ENCODE assay signal across 1 cellular context in genomic region chr16:14394834-14395233, GRCh38.
TF ChIP-seq lines count a peak whose summit lies in the region.

No MANE protein-coding gene starts in this region.

TF ChIP-seq in HepG2, 621 proteins besides CTCF, POLR2A, EP300 and RAD21 (continued from another document and continues in another):
- TF ChIP-seq, protein P1, sequence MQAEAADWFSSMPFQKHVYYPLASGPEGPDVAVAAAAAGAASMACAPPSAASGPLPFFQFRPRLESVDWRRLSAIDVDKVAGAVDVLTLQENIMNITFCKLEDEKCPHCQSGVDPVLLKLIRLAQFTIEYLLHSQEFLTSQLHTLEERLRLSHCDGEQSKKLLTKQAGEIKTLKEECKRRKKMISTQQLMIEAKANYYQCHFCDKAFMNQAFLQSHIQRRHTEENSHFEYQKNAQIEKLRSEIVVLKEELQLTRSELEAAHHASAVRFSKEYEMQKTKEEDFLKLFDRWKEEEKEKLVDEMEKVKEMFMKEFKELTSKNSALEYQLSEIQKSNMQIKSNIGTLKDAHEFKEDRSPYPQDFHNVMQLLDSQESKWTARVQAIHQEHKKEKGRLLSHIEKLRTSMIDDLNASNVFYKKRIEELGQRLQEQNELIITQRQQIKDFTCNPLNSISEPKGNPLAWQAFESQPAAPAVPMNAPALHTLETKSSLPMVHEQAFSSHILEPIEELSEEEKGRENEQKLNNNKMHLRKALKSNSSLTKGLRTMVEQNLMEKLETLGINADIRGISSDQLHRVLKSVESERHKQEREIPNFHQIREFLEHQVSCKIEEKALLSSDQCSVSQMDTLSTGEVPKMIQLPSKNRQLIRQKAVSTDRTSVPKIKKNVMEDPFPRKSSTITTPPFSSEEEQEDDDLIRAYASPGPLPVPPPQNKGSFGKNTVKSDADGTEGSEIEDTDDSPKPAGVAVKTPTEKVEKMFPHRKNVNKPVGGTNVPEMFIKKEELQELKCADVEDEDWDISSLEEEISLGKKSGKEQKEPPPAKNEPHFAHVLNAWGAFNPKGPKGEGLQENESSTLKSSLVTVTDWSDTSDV (CRISPR knock-in tag; IDR thresholded peaks at IDR 0.05), result no peak
- TF ChIP-seq TERF1 (CRISPR knock-in tag; IDR thresholded peaks at IDR 0.05), result no peak
- TF ChIP-seq, protein P2, sequence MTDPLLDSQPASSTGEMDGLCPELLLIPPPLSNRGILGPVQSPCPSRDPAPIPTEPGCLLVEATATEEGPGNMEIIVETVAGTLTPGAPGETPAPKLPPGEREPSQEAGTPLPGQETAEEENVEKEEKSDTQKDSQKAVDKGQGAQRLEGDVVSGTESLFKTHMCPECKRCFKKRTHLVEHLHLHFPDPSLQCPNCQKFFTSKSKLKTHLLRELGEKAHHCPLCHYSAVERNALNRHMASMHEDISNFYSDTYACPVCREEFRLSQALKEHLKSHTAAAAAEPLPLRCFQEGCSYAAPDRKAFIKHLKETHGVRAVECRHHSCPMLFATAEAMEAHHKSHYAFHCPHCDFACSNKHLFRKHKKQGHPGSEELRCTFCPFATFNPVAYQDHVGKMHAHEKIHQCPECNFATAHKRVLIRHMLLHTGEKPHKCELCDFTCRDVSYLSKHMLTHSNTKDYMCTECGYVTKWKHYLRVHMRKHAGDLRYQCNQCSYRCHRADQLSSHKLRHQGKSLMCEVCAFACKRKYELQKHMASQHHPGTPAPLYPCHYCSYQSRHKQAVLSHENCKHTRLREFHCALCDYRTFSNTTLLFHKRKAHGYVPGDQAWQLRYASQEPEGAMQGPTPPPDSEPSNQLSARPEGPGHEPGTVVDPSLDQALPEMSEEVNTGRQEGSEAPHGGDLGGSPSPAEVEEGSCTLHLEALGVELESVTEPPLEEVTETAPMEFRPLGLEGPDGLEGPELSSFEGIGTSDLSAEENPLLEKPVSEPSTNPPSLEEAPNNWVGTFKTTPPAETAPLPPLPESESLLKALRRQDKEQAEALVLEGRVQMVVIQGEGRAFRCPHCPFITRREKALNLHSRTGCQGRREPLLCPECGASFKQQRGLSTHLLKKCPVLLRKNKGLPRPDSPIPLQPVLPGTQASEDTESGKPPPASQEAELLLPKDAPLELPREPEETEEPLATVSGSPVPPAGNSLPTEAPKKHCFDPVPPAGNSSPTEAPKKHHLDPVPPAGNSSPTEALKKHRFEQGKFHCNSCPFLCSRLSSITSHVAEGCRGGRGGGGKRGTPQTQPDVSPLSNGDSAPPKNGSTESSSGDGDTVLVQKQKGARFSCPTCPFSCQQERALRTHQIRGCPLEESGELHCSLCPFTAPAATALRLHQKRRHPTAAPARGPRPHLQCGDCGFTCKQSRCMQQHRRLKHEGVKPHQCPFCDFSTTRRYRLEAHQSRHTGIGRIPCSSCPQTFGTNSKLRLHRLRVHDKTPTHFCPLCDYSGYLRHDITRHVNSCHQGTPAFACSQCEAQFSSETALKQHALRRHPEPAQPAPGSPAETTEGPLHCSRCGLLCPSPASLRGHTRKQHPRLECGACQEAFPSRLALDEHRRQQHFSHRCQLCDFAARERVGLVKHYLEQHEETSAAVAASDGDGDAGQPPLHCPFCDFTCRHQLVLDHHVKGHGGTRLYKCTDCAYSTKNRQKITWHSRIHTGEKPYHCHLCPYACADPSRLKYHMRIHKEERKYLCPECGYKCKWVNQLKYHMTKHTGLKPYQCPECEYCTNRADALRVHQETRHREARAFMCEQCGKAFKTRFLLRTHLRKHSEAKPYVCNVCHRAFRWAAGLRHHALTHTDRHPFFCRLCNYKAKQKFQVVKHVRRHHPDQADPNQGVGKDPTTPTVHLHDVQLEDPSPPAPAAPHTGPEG (CRISPR knock-in tag; IDR thresholded peaks at IDR 0.05), result no peak
- no peak for TF ChIP-seq ZNF839 (CRISPR knock-in tag; IDR thresholded peaks at IDR 0.05; ENCODE audit: borderline replicate concordance)
- TF ChIP-seq TAF1 (CRISPR knock-in tag; IDR thresholded peaks at IDR 0.05), result no peak
- no peak for TF ChIP-seq ZNF160 (CRISPR knock-in tag; IDR thresholded peaks at IDR 0.05)
- TF ChIP-seq EHMT2 (IDR thresholded peaks at IDR 0.05; ENCODE audit: borderline replicate concordance, low read depth, low read length), result no peak
- TF ChIP-seq ZNF597 (CRISPR knock-in tag; IDR thresholded peaks at IDR 0.05), result no peak
- TF ChIP-seq ARHGAP35 (CRISPR knock-in tag; IDR thresholded peaks at IDR 0.05; ENCODE audit: borderline replicate concordance), result no peak
- TF ChIP-seq ZNF30 (CRISPR knock-in tag; IDR thresholded peaks at IDR 0.05), result no peak
- TF ChIP-seq ATF7-NPFF (CRISPR knock-in tag; IDR thresholded peaks at IDR 0.05; ENCODE audit: low read depth), result no peak
- peak; percentile 97 for TF ChIP-seq ZNF768 (CRISPR knock-in tag; IDR thresholded peaks at IDR 0.05)
- no peak for TF ChIP-seq ZNF143 (CRISPR knock-in tag; IDR thresholded peaks at IDR 0.05)
- TF ChIP-seq ZNF75D (CRISPR knock-in tag; IDR thresholded peaks at IDR 0.05; ENCODE audit: borderline replicate concordance), result no peak
- no peak for TF ChIP-seq ZNF44 (CRISPR knock-in tag; IDR thresholded peaks at IDR 0.05)
- TF ChIP-seq BORCS8-MEF2B (CRISPR knock-in tag; IDR thresholded peaks at IDR 0.05), result no peak
- TF ChIP-seq ATRX (CRISPR knock-in tag; IDR thresholded peaks at IDR 0.05; ENCODE audit: borderline replicate concordance), result no peak
- TF ChIP-seq ZNF563 (CRISPR knock-in tag; IDR thresholded peaks at IDR 0.05), result 0 out of 2 replicates have a peak, but pooled peaks have one; percentile 15
- no peak for TF ChIP-seq ZNF367 (CRISPR knock-in tag; IDR thresholded peaks at IDR 0.05; ENCODE audit: borderline replicate concordance)
- TF ChIP-seq, protein P3, sequence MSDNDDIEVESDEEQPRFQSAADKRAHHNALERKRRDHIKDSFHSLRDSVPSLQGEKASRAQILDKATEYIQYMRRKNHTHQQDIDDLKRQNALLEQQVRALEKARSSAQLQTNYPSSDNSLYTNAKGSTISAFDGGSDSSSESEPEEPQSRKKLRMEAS (IDR thresholded peaks at IDR 0.05), result peak; percentile 14; the same call in 1 of the 2 replicates
- TF ChIP-seq ZFP36 (IDR thresholded peaks at IDR 0.05; ENCODE audit: borderline replicate concordance, low read depth, low read length, partially characterized antibody), result peak; percentile 32
- TF ChIP-seq THAP11 (CRISPR knock-in tag; IDR thresholded peaks at IDR 0.05), result no peak
- peak; percentile 90 for TF ChIP-seq ZMYM3 (CRISPR knock-in tag; IDR thresholded peaks at IDR 0.05)
- no peak for TF ChIP-seq SNRNP70 (IDR thresholded peaks at IDR 0.05; ENCODE audit: low read depth, low read length)
- no peak for TF ChIP-seq CBX1 (IDR thresholded peaks at IDR 0.05; ENCODE audit: low read depth)
- TF ChIP-seq STAT5B (CRISPR knock-in tag; IDR thresholded peaks at IDR 0.05), result no peak
- TF ChIP-seq FOXC1 (CRISPR knock-in tag; IDR thresholded peaks at IDR 0.05; ENCODE audit: borderline replicate concordance), result 0 out of 2 replicates have a peak, but pooled peaks have one; percentile 41
- TF ChIP-seq, protein P4, sequence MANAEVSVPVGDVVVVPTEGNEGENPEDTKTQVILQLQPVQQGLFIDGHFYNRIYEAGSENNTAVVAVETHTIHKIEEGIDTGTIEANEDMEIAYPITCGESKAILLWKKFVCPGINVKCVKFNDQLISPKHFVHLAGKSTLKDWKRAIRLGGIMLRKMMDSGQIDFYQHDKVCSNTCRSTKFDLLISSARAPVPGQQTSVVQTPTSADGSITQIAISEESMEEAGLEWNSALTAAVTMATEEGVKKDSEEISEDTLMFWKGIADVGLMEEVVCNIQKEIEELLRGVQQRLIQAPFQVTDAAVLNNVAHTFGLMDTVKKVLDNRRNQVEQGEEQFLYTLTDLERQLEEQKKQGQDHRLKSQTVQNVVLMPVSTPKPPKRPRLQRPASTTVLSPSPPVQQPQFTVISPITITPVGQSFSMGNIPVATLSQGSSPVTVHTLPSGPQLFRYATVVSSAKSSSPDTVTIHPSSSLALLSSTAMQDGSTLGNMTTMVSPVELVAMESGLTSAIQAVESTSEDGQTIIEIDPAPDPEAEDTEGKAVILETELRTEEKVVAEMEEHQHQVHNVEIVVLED (CRISPR knock-in tag; IDR thresholded peaks at IDR 0.05; ENCODE audit: borderline replicate concordance), result no peak
- TF ChIP-seq ZNF564 (CRISPR knock-in tag; IDR thresholded peaks at IDR 0.05), result no peak
- no peak for TF ChIP-seq KIAA2018 (CRISPR knock-in tag; IDR thresholded peaks at IDR 0.05; ENCODE audit: borderline replicate concordance)
- no peak for TF ChIP-seq HINFP (CRISPR knock-in tag; IDR thresholded peaks at IDR 0.05; ENCODE audit: low read depth)
- no peak for TF ChIP-seq ATF3 (CRISPR knock-in tag; IDR thresholded peaks at IDR 0.05)
- TF ChIP-seq ADNP (CRISPR knock-in tag; IDR thresholded peaks at IDR 0.05), result 0 out of 2 replicates have a peak, but pooled peaks have one; percentile 29
- TF ChIP-seq REL (CRISPR knock-in tag; conservative IDR thresholded peaks at IDR 0.05), result no peak
